ENCODE assay signal across 8 cellular contexts in genomic region chr13:19586904-19587634, GRCh38. TPM values are rescaled to one million over a fixed set of nuclear protein-coding genes. Genes with fewer than 3 reads are reported as not detected.
DNase-seq lines count a peak whose midpoint lies in the region; ATAC-seq, FAIRE-seq and TF ChIP-seq lines count a peak whose summit lies in the region.

No MANE protein-coding gene starts in this region.

- POLR2A ChIA-PET in CD4-positive, alpha-beta T cell (lab: Charles Lee), result interaction anchor here (1.6 kb wide), 1 partner anchor 46 kb away, joined by 8 read pairs; the partner anchor contains the start of gene MPHOSPH8

- no peak for TF ChIP-seq CTCF in CD4-positive, alpha-beta T cell (IDR thresholded peaks at IDR 0.05)
- TF ChIP-seq CTCF in astrocyte (IDR thresholded peaks at IDR 0.05; ENCODE audit: insufficient read depth, low read depth, low read length) (no peak), parathyroid adenoma (IDR thresholded peaks at IDR 0.05) (no peak)

- DNase-seq in CD4-positive, alpha-beta T cell, result peak; percentile 48 to 76 (median 62)
- DNase-seq in T-helper 2 cell (peak; percentile 37 to 95 (median 60)), astrocyte (ENCODE audit: low read depth) (peak; percentile 41), islet precursor cell (no peak), HTR-8/SVneo (ENCODE audit: insufficient read length, low spot score) (no peak)

- H3K4me2 ChIP-seq in astrocyte (ENCODE audit: low read length) (peak overlapping the region; percentile 53), parathyroid adenoma (ENCODE audit: low read length) (peak overlapping the region; percentile 30)

- H3K9ac ChIP-seq in astrocyte (ENCODE audit: low read length), result no peak overlapping the region
- no peak overlapping the region for H3K9ac ChIP-seq in parathyroid adenoma

- H3K9me3 Mint-ChIP-seq in CD4-positive, alpha-beta T cell, result peaks cover 10% of the 10 kb centered on the region
- H3K9me3 Mint-ChIP-seq in astrocyte (ENCODE audit: unreplicated experiment), result no peaks in the 10 kb centered on the region

- H3K27ac Mint-ChIP-seq in CD4-positive, alpha-beta T cell, result peak overlapping the region; percentile 80
- H3K27ac Mint-ChIP-seq in astrocyte (ENCODE audit: unreplicated experiment), result no peak overlapping the region

- no peaks in the 10 kb centered on the region for H3K79me2 ChIP-seq in astrocyte (ENCODE audit: insufficient read depth, low read length)
- H3K79me2 ChIP-seq in parathyroid adenoma, result no peaks in the 10 kb centered on the region

- H3K27ac ChIP-seq in CD4-positive, alpha-beta T cell (ENCODE audit: low read depth, low read length), result peak overlapping the region; percentile 25
- H3K27ac ChIP-seq in astrocyte (ENCODE audit: low read depth, low read length) (no peak overlapping the region), parathyroid adenoma (no peak overlapping the region)

- H2AFZ ChIP-seq in astrocyte (ENCODE audit: low read depth, low read length), result peak overlapping the region; percentile 25
- H2AFZ ChIP-seq in parathyroid adenoma, result peak overlapping the region; percentile 42

- H3K27me3 Mint-ChIP-seq in CD4-positive, alpha-beta T cell, result no peaks in the 10 kb centered on the region
- H3K27me3 Mint-ChIP-seq in astrocyte (ENCODE audit: low read depth, unreplicated experiment), result peaks cover 7% of the 10 kb centered on the region

- no peaks in the 10 kb centered on the region for H3K27me3 ChIP-seq in CD4-positive, alpha-beta T cell (ENCODE audit: control insufficient read depth, insufficient read depth, low read length)
- H3K27me3 ChIP-seq in astrocyte (ENCODE audit: insufficient read depth, low read length) (no peaks in the 10 kb centered on the region), parathyroid adenoma (ENCODE audit: control insufficient read depth, insufficient read depth, low read length) (no peaks in the 10 kb centered on the region)

- no peaks in the 10 kb centered on the region for H3K36me3 Mint-ChIP-seq in CD4-positive, alpha-beta T cell (ENCODE audit: low read depth)
- no peaks in the 10 kb centered on the region for H3K36me3 Mint-ChIP-seq in astrocyte (ENCODE audit: low read depth, unreplicated experiment)

- no peak overlapping the region for H3K4me3 ChIP-seq in astrocyte (ENCODE audit: insufficient read depth, low read depth, low read length)
- H3K4me3 ChIP-seq in parathyroid adenoma (ENCODE audit: low read depth, low read length), result no peak overlapping the region

- peaks cover 27% of the 10 kb centered on the region for H3K4me1 Mint-ChIP-seq in CD4-positive, alpha-beta T cell (ENCODE audit: low read depth)
- no peaks in the 10 kb centered on the region for H3K4me1 Mint-ChIP-seq in astrocyte (ENCODE audit: low read depth, unreplicated experiment)

- ATAC-seq in CD4-positive, alpha-beta T cell (ENCODE audit: poor library complexity), result peak; percentile 83
- peak; percentile 75 for ATAC-seq in GM19397 (IDR thresholded peaks at IDR 0.05; ENCODE audit: unreplicated experiment)
- ATAC-seq in HG03460 (IDR thresholded peaks at IDR 0.05; ENCODE audit: unreplicated experiment), result peak; percentile 76

- H4K20me1 ChIP-seq in astrocyte (ENCODE audit: insufficient read depth, low read length), result no peaks in the 10 kb centered on the region

- H3K4me1 ChIP-seq in astrocyte (ENCODE audit: insufficient read depth, low read length) (no peaks in the 10 kb centered on the region), parathyroid adenoma (peaks cover 3% of the 10 kb centered on the region)

- CTCF ChIA-PET in CD4-positive, alpha-beta T cell (lab: Charles Lee), result interaction anchor here (1.1 kb wide), 1 partner anchor 47 kb away, joined by 3 read pairs; no protein-coding TSS in a partner anchor

- intact Hi-C loops in CD4-positive, alpha-beta T cell (cut with DNase I, micrococcal nuclease), result loop anchor here in 1 of 2 experiments (5.0 kb wide), 1 partner anchor 45 kb away; the partner anchor contains the start of gene MPHOSPH8

- H3K4me3 Mint-ChIP-seq in CD4-positive, alpha-beta T cell, result peak overlapping the region; percentile 67
- H3K4me3 Mint-ChIP-seq in astrocyte (ENCODE audit: unreplicated experiment), result no peak overlapping the region

- no peaks in the 10 kb centered on the region for H3K36me3 ChIP-seq in astrocyte (ENCODE audit: insufficient read depth, low read length)
- no peaks in the 10 kb centered on the region for H3K36me3 ChIP-seq in parathyroid adenoma (ENCODE audit: control insufficient read depth, insufficient read depth, low read length)

- FAIRE-seq in astrocyte (lab: Jason Lieb, UNC), result no peak
- FAIRE-seq in HTR-8/SVneo (lab: Jason Lieb, UNC), result no peak

- peaks cover 6% of the 10 kb centered on the region for H3K9me3 ChIP-seq in CD4-positive, alpha-beta T cell (ENCODE audit: control insufficient read depth, low read length)
- no peaks in the 10 kb centered on the region for H3K9me3 ChIP-seq in astrocyte (ENCODE audit: insufficient read depth, low read depth, low read length)
- no peaks in the 10 kb centered on the region for H3K9me3 ChIP-seq in parathyroid adenoma (ENCODE audit: control insufficient read depth, low read length)

RNA-seq across cellular contexts. Expression of gene TPTE2, which starts 25.7 kb away (rescaled TPM):
- total RNA-seq in CD4-positive, alpha-beta T cell, result under 1 TPM in 1 of 2 experiments, not detected in 1; 0.14 TPM
- total RNA-seq in astrocyte, result not detected in 2 replicates

RNA-seq across cellular contexts. Expression of gene MPHOSPH8, which starts 46.4 kb away (rescaled TPM):
- total RNA-seq in CD4-positive, alpha-beta T cell, result 10 to 100 TPM; 48.0 to 51.2 TPM
- total RNA-seq in astrocyte, result 18.0 and 22.9 TPM in 2 replicates

Comparison
In these comparisons a context has a peak if more than half of its experiments do, and no peak if none do; other contexts are left out.
1. DNase-seq: peak in CD4-positive, alpha-beta T cell (10 of 10), T-helper 2 cell (5 of 5) and astrocyte (single experiment); none in islet precursor cell (single experiment) and HTR-8/SVneo (single experiment).
2. Peak in every context shown above with its lines, with median percentiles within 50 percentile points of each other: ATAC-seq.